In the genomic region with DNA sequence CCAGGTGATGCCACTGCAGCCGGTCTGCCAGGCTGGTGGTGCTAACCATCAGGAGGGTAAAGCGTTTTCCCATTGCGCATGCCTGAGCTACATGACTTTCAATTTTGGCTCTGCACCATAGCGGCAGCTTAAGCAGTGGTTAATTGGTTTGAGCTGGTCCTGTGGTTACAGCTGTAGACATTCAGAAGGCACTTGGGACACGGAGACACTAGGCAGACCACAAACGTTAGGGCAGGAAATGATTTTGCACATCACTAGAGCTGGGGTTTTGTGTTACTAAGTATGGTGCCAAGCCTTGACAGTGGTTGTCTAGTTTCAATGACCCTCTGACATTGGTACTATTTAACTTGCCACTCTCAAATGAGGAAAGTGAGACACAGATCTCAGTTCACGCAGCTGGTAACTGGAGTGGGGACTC, we compare ENCODE assay signal across 9 cellular contexts. TPM values are rescaled to one million over a fixed set of nuclear protein-coding genes. Genes with fewer than 3 reads are reported as not detected.
A peak's percentile ranks its signal among the peaks of the same experiment; 100 is the strongest.
DNase-seq lines count a peak whose midpoint lies in the region; ATAC-seq and TF ChIP-seq lines count a peak whose summit lies in the region.
"Had no signal": no experiment of that assay in that cellular context is flagged by ENCODE, and none has a peak within 500 bp of the region (broad histone marks: within the 10 kb centered on the region; RNA-seq: fewer than 3 reads in every experiment).

No MANE protein-coding gene starts in this region.

- ATAC-seq in GM21528 (IDR thresholded peaks at IDR 0.05; ENCODE audit: low FRiP score, unreplicated experiment), result peak; percentile 98
- peak; percentile 91 to 99 for ATAC-seq in naive thymus-derived CD8-positive, alpha-beta T cell

- H3K4me1 Mint-ChIP-seq in naive thymus-derived CD8-positive, alpha-beta T cell, result peaks cover 6 to 17% (median 13%) of the 10 kb centered on the region in 4 donors

- no peaks in the 10 kb centered on the region for H3K79me2 ChIP-seq in KMS-11 (ENCODE audit: insufficient read depth, low read depth)

- POLR2A ChIA-PET in naive thymus-derived CD8-positive, alpha-beta T cell (lab: Charles Lee), result interaction anchor here (0.6 to 1.8 kb wide), 4 partner anchors 28 to 222 kb away, joined by 3 to 7 read pairs (median 4); a partner anchor contains a TSS

- no peaks in the 10 kb centered on the region for H3K36me3 ChIP-seq in KMS-11 (ENCODE audit: insufficient read depth)
- H3K36me3 ChIP-seq: thoracic aorta had no signal

- H3K27ac Mint-ChIP-seq in naive thymus-derived CD8-positive, alpha-beta T cell, result peak overlapping the region in 9 of 10 donors; percentile 18 to 86 (median 78)

- no peak overlapping the region for H3K9ac ChIP-seq in KMS-11

- no peak overlapping the region for H3K4me3 ChIP-seq in KMS-11 (IDR thresholded peaks at IDR 0.05; ENCODE audit: insufficient read depth, low read depth, low read length)
- H3K4me3 ChIP-seq: thoracic aorta had no signal

- H3K27me3 Mint-ChIP-seq in naive thymus-derived CD8-positive, alpha-beta T cell, result no peaks in the 10 kb centered on the region

- H3K9me3 Mint-ChIP-seq in naive thymus-derived CD8-positive, alpha-beta T cell, result peaks cover 0 to 4% (median 0%) of the 10 kb centered on the region in 9 donors

- no peaks in the 10 kb centered on the region for H4K20me1 ChIP-seq in KMS-11 (ENCODE audit: insufficient read depth)

- H2AFZ ChIP-seq in KMS-11 (ENCODE audit: low read depth), result no peak overlapping the region; the same call in 1 of the 2 replicates

- H3K36me3 Mint-ChIP-seq in naive thymus-derived CD8-positive, alpha-beta T cell, result peaks cover 0 to 3% (median 0%) of the 10 kb centered on the region in 3 donors

- H3K27me3 ChIP-seq in KMS-11 (ENCODE audit: insufficient read depth, low read depth), result no peaks in the 10 kb centered on the region

- H3K4me1 ChIP-seq in KMS-11 (ENCODE audit: low read depth, poor library complexity, severe bottlenecking), result peaks cover 12% of the 10 kb centered on the region

- H3K4me2 ChIP-seq in KMS-11, result peak overlapping the region; percentile 52; the same call in 1 of the 2 replicates

- peak overlapping the region; percentile 38; the same call in 1 of the 2 replicates for H3K27ac ChIP-seq in KMS-11
- H3K27ac ChIP-seq: thoracic aorta had no signal

- TF ChIP-seq CTCF in KMS-11 (conservative IDR thresholded peaks at IDR 0.05; ENCODE audit: low read depth, low read length), result no peak

- H3K4me3 Mint-ChIP-seq in naive thymus-derived CD8-positive, alpha-beta T cell, result peak overlapping the region; percentile 19 to 71 (median 57)

- DNase-seq in EL (peak; percentile 30), NCI-H345 (lab: John Stamatoyannopoulos, UW) (no peak), NCI-H526 (lab: John Stamatoyannopoulos, UW) (no peak), SW480 (ENCODE audit: low spot score) (no peak)
- peak; percentile 22 for DNase-seq in activated CD4-positive, alpha-beta T cell treated with anti-CD3 and anti-CD28 coated beads, Interleukin-2, amount 50 U/mL, for 1 hour
- DNase-seq in naive thymus-derived CD8-positive, alpha-beta T cell, result peak in 8 of 10 donors; percentile 7 to 64 (median 46)

RNA-seq across cellular contexts. Expression of a gene that starts 28.9 kb away (rescaled TPM):
- total RNA-seq in naive thymus-derived CD8-positive, alpha-beta T cell, result 10 to 100 TPM; 51.6 to 62.4 TPM
- polyA plus RNA-seq in naive thymus-derived CD8-positive, alpha-beta T cell, result 10 to 100 TPM; 64.2 to 69.3 (median 64.9) TPM

Comparison
In these comparisons a context has a peak if more than half of its experiments do, and no peak if none do; other contexts are left out.
1. DNase-seq: peak in EL (single experiment), activated CD4-positive, alpha-beta T cell treated with anti-CD3 and anti-CD28 coated beads, Interleukin-2, amount 50 U/mL, for 1 hour (single experiment) and naive thymus-derived CD8-positive, alpha-beta T cell (8 of 10); none in NCI-H345 (single experiment), NCI-H526 (0 of 2) and SW480 (single experiment).